ENCODE assay signal across 23 cellular contexts in the genomic region with DNA sequence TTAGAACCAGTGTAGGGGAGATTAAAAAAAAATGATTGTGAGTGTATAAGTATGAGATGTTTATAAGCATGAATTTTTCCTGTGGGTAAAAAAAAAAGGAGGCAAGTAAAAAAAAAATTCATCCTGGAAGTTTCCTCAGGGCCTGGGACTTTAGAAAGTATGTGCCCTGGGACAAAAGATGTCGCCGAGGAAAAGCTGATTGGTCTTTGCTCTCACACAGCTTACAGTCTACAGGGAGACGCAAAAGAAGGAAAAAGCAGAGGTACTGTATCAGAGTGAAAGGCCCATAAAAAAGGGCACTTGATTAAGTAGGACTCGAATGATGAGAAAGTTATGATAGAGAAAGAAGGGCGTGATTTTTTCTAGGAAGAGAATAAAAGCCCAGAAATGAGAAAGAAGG.
"Had no signal": no experiment of that assay in that cellular context is flagged by ENCODE, and none has a peak within 500 bp of the region (broad histone marks: within the 10 kb centered on the region; RNA-seq: fewer than 3 reads in every experiment).

No MANE protein-coding gene starts in this region.

- H3K36me3 ChIP-seq: SJSA1 had no signal

- H3K27ac ChIP-seq: HL-60, KMS-11, SJSA1, SK-N-MC had no signal

- H3K27ac Mint-ChIP-seq: IgD-negative memory B cell had no signal

- H3K27me3 ChIP-seq: SJSA1 had no signal

- H3K9me3 ChIP-seq: SJSA1 had no signal

- H3K4me3 ChIP-seq: K562, SJSA1, SK-N-MC had no signal

- H3K9me3 Mint-ChIP-seq: IgD-negative memory B cell had no signal

- H3K4me2 ChIP-seq: KMS-11 had no signal

- ATAC-seq: K562 had no signal

- H3K4me1 ChIP-seq: SJSA1 had no signal

- DNase-seq: Kasumi-1, MM.1S, NCI-H1092 treated with DMSO at 0.1 percent for 48 hours, NCI-H1436, NCI-H187, NCI-H2029, NCI-H2081 treated with DMSO at 0.1 percent for 48 hours, NCI-H2171, NCI-H226, NCI-H446, NCI-H510A, NCI-H524 treated with DMSO at 0.1 percent for 48 hours, NCI-H69, NCI-H774, Right ventricle myocardium superior, RPMI8226, SIG-M5 had no signal

- H3K27me3 Mint-ChIP-seq: IgD-negative memory B cell had no signal

- H3K4me3 Mint-ChIP-seq: IgD-negative memory B cell had no signal
